Comparison of ENCODE assay signal across 1 cellular context in the genomic region with DNA sequence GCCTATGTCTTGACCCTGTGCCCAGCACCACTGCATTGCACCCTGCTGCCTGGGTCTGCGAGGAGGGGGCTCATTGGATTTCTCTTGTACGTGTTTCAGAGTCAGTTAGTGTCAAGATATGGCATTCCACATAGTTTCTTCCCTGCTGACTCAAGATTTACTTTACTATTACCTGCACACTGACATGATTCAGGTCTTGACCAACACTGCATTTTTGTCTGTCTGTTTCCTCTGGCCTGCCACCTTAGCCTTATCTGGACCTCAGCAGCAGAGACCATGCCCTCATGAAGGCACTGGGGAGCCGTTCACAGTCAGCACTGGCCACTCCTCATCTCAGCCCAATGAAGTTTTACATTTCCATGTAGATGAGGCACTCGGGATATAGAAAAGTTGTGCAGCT.
TF ChIP-seq lines count a peak whose summit lies in the region.

No MANE protein-coding gene starts in this region.

TF ChIP-seq in IMR-90, 13 proteins besides CTCF, POLR2A, EP300 and RAD21 (continued from another document):
- TF ChIP-seq MAFK (IDR thresholded peaks at IDR 0.05; ENCODE audit: low read depth, low read length) (no peak), RCOR1 (IDR thresholded peaks at IDR 0.05; ENCODE audit: insufficient replicate concordance, low read length) (no peak), CEBPB (IDR thresholded peaks at IDR 0.05; ENCODE audit: low read depth, low read length) (no peak), FOS (IDR thresholded peaks at IDR 0.05; ENCODE audit: low read depth, low read length) (no peak), MAZ (IDR thresholded peaks at IDR 0.05; ENCODE audit: borderline replicate concordance, low read depth, low read length) (no peak), NFE2L2 (IDR thresholded peaks at IDR 0.05; ENCODE audit: low read depth, low read length) (no peak), SMC3 (IDR thresholded peaks at IDR 0.05; ENCODE audit: low read depth, low read length) (no peak), MXI1 (IDR thresholded peaks at IDR 0.05; ENCODE audit: borderline replicate concordance, low read depth, low read length) (no peak)
- TF ChIP-seq, protein P1, sequence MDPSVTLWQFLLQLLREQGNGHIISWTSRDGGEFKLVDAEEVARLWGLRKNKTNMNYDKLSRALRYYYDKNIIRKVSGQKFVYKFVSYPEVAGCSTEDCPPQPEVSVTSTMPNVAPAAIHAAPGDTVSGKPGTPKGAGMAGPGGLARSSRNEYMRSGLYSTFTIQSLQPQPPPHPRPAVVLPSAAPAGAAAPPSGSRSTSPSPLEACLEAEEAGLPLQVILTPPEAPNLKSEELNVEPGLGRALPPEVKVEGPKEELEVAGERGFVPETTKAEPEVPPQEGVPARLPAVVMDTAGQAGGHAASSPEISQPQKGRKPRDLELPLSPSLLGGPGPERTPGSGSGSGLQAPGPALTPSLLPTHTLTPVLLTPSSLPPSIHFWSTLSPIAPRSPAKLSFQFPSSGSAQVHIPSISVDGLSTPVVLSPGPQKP (IDR thresholded peaks at IDR 0.05; ENCODE audit: borderline replicate concordance, low read depth, low read length) = no peak
- TF ChIP-seq, protein P2, sequence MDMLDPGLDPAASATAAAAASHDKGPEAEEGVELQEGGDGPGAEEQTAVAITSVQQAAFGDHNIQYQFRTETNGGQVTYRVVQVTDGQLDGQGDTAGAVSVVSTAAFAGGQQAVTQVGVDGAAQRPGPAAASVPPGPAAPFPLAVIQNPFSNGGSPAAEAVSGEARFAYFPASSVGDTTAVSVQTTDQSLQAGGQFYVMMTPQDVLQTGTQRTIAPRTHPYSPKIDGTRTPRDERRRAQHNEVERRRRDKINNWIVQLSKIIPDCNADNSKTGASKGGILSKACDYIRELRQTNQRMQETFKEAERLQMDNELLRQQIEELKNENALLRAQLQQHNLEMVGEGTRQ (IDR thresholded peaks at IDR 0.05; ENCODE audit: low read depth, low read length) = no peak
